Comparison of ENCODE assay signal across 1 cellular context in the genomic region with DNA sequence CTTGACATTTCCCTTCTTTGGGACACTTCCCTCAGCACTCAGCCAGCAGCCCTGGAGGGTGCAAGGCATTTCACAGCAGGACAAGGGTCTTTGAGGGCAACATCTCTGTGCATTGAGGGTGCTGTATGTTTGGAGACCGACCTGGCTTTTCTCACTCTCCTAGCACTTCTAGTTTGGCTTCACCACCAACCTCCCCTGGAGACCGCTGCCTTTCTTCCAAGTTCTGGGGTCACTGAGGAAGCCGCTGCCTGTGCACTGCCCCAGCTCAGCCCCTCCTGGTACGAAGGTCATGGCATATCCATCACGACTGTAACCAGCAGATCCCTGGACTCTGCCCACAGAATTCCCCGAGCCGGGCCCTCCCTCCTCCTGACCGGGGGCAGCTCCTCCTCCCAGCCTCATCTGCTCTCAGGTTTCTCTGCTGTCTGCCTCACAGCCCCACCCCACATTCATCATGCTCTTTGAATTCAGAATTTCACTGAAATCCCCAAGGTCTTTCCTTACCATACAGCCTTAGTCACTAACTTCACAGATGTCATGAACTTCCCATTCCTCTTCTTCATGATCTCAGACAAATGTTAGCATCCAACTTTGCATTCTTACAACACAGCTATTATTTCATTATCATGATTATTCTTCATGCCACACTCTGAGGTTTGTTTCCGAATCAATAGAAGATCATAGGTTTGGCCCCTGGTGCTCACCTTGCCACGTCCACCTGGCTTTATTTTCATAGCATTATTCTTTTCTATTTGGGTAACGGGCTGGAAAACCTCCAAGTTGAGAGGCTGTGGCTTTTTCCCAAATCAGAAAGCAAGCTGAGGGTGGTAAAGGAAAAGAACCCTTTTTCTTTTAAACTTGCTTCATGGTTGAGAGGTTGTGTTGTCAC.
TF ChIP-seq lines count a peak whose summit lies in the region.

No MANE protein-coding gene starts in this region.

TF ChIP-seq in HepG2, 621 proteins besides CTCF, POLR2A, EP300 and RAD21 (continued from another document):
- TF ChIP-seq, protein P1, sequence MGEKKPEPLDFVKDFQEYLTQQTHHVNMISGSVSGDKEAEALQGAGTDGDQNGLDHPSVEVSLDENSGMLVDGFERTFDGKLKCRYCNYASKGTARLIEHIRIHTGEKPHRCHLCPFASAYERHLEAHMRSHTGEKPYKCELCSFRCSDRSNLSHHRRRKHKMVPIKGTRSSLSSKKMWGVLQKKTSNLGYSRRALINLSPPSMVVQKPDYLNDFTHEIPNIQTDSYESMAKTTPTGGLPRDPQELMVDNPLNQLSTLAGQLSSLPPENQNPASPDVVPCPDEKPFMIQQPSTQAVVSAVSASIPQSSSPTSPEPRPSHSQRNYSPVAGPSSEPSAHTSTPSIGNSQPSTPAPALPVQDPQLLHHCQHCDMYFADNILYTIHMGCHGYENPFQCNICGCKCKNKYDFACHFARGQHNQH (CRISPR knock-in tag; IDR thresholded peaks at IDR 0.05): 0 out of 2 replicates have a peak, but pooled peaks have one; percentile 48
- TF ChIP-seq EHMT2 (IDR thresholded peaks at IDR 0.05; ENCODE audit: borderline replicate concordance, low read depth, low read length) (0 out of 2 replicates have a peak, but pooled peaks have one; percentile 33), ZNF749 (CRISPR knock-in tag; IDR thresholded peaks at IDR 0.05; ENCODE audit: borderline replicate concordance) (no peak), ZNF292 (CRISPR knock-in tag; IDR thresholded peaks at IDR 0.05; ENCODE audit: borderline replicate concordance, low read depth) (peak; percentile 96), GATA4 (IDR thresholded peaks at IDR 0.05; ENCODE audit: borderline replicate concordance, low read depth) (no peak), BORCS8-MEF2B (CRISPR knock-in tag; IDR thresholded peaks at IDR 0.05) (peak; percentile 54; the same call in 1 of the 2 replicates), ZNF788 (CRISPR knock-in tag; IDR thresholded peaks at IDR 0.05; ENCODE audit: borderline replicate concordance) (peak; percentile 69; the same call in 1 of the 2 replicates), FIP1L1 (IDR thresholded peaks at IDR 0.05; ENCODE audit: borderline replicate concordance, insufficient read depth, low read depth, low read length) (no peak)
- TF ChIP-seq, protein P2, sequence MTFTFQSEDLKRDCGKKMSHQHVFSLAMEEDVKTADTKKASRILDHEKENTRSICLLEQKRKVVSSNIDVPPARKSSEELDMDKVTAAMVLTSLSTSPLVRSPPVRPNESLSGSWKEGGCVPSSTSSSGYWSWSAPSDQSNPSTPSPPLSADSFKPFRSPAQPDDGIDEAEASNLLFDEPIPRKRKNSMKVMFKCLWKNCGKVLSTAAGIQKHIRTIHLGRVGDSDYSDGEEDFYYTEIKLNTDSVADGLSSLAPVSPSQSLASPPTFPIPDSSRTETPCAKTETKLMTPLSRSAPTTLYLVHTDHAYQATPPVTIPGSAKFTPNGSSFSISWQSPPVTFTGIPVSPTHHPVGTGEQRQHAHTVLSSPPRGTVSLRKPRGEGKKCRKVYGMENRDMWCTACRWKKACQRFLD (CRISPR knock-in tag; IDR thresholded peaks at IDR 0.05; ENCODE audit: borderline replicate concordance): no peak
- TF ChIP-seq, protein P3, sequence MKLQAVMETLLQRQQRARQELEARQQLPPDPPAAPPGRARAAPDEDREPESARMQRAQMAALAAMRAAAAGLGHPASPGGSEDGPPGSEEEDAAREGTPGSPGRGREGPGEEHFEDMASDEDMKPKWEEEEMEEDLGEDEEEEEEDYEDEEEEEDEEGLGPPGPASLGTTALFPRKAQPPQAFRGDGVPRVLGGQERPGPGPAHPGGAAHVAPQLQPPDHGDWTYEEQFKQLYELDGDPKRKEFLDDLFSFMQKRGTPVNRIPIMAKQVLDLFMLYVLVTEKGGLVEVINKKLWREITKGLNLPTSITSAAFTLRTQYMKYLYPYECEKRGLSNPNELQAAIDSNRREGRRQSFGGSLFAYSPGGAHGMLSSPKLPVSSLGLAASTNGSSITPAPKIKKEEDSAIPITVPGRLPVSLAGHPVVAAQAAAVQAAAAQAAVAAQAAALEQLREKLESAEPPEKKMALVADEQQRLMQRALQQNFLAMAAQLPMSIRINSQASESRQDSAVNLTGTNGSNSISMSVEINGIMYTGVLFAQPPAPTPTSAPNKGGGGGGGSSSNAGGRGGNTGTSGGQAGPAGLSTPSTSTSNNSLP (IDR thresholded peaks at IDR 0.05; ENCODE audit: low read depth, low read length): 0 out of 2 replicates have a peak, but pooled peaks have one; percentile 8
- TF ChIP-seq, protein P4, sequence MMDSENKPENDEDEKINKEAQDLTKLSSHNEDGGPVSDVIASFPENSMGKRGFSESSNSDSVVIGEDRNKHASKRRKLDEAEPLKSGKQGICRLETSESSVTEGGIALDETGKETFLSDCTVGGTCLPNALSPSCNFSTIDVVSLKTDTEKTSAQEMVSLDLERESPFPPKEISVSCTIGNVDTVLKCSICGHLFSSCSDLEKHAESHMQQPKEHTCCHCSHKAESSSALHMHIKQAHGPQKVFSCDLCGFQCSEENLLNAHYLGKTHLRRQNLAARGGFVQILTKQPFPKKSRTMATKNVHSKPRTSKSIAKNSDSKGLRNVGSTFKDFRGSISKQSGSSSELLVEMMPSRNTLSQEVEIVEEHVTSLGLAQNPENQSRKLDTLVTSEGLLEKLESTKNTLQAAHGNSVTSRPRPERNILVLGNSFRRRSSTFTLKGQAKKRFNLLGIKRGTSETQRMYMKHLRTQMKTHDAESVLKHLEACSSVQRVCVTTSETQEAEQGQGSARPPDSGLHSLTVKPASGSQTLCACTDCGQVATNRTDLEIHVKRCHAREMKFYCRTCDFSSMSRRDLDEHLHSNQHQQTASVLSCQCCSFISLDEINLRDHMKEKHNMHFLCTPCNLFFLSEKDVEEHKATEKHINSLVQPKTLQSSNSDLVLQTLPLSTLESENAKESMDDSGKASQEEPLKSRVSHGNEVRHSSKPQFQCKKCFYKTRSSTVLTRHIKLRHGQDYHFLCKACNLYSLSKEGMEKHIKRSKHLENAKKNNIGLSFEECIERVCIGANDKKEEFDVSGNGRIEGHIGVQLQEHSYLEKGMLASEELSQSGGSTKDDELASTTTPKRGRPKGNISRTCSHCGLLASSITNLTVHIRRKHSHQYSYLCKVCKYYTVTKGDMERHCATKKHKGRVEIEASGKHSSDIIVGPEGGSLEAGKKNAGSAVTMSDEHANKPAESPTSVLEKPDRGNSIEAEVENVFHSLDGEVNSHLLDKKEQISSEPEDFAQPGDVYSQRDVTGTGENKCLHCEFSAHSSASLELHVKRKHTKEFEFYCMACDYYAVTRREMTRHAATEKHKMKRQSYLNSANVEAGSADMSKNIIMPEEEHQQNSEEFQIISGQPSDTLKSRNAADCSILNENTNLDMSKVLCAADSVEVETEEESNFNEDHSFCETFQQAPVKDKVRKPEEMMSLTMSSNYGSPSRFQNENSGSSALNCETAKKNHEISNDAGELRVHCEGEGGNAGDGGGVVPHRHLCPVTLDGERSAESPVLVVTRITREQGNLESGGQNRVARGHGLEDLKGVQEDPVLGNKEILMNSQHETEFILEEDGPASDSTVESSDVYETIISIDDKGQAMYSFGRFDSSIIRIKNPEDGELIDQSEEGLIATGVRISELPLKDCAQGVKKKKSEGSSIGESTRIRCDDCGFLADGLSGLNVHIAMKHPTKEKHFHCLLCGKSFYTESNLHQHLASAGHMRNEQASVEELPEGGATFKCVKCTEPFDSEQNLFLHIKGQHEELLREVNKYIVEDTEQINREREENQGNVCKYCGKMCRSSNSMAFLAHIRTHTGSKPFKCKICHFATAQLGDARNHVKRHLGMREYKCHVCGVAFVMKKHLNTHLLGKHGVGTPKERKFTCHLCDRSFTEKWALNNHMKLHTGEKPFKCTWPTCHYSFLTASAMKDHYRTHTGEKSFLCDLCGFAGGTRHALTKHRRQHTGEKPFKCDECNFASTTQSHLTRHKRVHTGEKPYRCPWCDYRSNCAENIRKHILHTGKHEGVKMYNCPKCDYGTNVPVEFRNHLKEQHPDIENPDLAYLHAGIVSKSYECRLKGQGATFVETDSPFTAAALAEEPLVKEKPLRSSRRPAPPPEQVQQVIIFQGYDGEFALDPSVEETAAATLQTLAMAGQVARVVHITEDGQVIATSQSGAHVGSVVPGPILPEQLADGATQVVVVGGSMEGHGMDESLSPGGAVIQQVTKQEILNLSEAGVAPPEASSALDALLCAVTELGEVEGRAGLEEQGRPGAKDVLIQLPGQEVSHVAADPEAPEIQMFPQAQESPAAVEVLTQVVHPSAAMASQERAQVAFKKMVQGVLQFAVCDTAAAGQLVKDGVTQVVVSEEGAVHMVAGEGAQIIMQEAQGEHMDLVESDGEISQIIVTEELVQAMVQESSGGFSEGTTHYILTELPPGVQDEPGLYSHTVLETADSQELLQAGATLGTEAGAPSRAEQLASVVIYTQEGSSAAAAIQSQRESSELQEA (CRISPR knock-in tag; IDR thresholded peaks at IDR 0.05; ENCODE audit: not compliant biosample characterization): no peak
- TF ChIP-seq, protein P5, sequence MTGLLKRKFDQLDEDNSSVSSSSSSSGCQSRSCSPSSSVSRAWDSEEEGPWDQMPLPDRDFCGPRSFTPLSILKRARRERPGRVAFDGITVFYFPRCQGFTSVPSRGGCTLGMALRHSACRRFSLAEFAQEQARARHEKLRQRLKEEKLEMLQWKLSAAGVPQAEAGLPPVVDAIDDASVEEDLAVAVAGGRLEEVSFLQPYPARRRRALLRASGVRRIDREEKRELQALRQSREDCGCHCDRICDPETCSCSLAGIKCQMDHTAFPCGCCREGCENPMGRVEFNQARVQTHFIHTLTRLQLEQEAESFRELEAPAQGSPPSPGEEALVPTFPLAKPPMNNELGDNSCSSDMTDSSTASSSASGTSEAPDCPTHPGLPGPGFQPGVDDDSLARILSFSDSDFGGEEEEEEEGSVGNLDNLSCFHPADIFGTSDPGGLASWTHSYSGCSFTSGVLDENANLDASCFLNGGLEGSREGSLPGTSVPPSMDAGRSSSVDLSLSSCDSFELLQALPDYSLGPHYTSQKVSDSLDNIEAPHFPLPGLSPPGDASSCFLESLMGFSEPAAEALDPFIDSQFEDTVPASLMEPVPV (CRISPR knock-in tag; IDR thresholded peaks at IDR 0.05): no peak; the same call in 1 of the 2 replicates
